Comparison of ENCODE assay signal across 14 cellular contexts in genomic region chr19:27971071-27971470, GRCh38.
DNase-seq lines count a peak whose midpoint lies in the region; ATAC-seq and TF ChIP-seq lines count a peak whose summit lies in the region.
"Had no signal": no experiment of that assay in that cellular context is flagged by ENCODE, and none has a peak within 500 bp of the region (broad histone marks: within the 10 kb centered on the region; RNA-seq: fewer than 3 reads in every experiment).

No MANE protein-coding gene starts in this region.

- H3K4me2 ChIP-seq in Karpas-422 (ENCODE audit: low read depth, low read length, poor library complexity, severe bottlenecking): no peak overlapping the region

- H3K36me3 ChIP-seq in brain microvascular endothelial cell (replicated peaks): no peaks in the 10 kb centered on the region
- no peaks in the 10 kb centered on the region for H3K36me3 ChIP-seq in kidney epithelial cell (ENCODE audit: control insufficient read depth, insufficient read depth, low read length)
- no peaks in the 10 kb centered on the region for H3K36me3 ChIP-seq in Karpas-422 (ENCODE audit: insufficient read depth, low read length)
- H3K36me3 ChIP-seq: uterus had no signal

- H3K27me3 Mint-ChIP-seq in HFFc6 (ENCODE audit: insufficient read depth): no peaks in the 10 kb centered on the region
- H3K27me3 Mint-ChIP-seq in activated T-cell treated with anti-CD3 and anti-CD28 coated beads, Interleukin-2, amount 50 U/mL, for 72 hours (ENCODE audit: low read depth): no peaks in the 10 kb centered on the region
- H3K27me3 Mint-ChIP-seq: brain had no signal

- TF ChIP-seq CTCF in HFFc6 (IDR thresholded peaks at IDR 0.05) (no peak), brain microvascular endothelial cell (IDR thresholded peaks at IDR 0.05; ENCODE audit: low read depth, low read length, missing control alignments) (no peak), kidney epithelial cell (IDR thresholded peaks at IDR 0.05; ENCODE audit: insufficient read depth, low read length, poor library complexity, severe bottlenecking) (peak; percentile 23)

- H2AFZ ChIP-seq in Karpas-422 (ENCODE audit: low read length): no peak overlapping the region

- no peaks in the 10 kb centered on the region for H3K79me2 ChIP-seq in Karpas-422 (ENCODE audit: low read length)

- no peak for ATAC-seq in GM21390 (IDR thresholded peaks at IDR 0.05; ENCODE audit: unreplicated experiment)
- no peak for ATAC-seq in activated T-cell treated with anti-CD3 and anti-CD28 coated beads, Interleukin-2, amount 50 U/mL, for 72 hours (replicated peaks in 1 of 2)

- H3K4me1 Mint-ChIP-seq in HFFc6 (ENCODE audit: low read depth): peaks cover 11% of the 10 kb centered on the region; the same call in 1 of the 2 replicates
- H3K4me1 Mint-ChIP-seq in activated T-cell treated with anti-CD3 and anti-CD28 coated beads, Interleukin-2, amount 50 U/mL, for 72 hours (ENCODE audit: low read depth): no peaks in the 10 kb centered on the region

- no peaks in the 10 kb centered on the region for H3K9me3 ChIP-seq in Karpas-422 (ENCODE audit: low read length)
- H3K9me3 ChIP-seq: uterus had no signal

- H4K20me1 ChIP-seq in Karpas-422 (ENCODE audit: insufficient read depth, low read depth, low read length): no peaks in the 10 kb centered on the region

- H3K9me2 ChIP-seq in Karpas-422 (replicated peaks; ENCODE audit: insufficient read depth, low read length): no peaks in the 10 kb centered on the region

- peak; percentile 86 for DNase-seq in ACHN
- DNase-seq in HFFc6: peak; percentile 9
- DNase-seq in brain microvascular endothelial cell: peak; percentile 63
- DNase-seq in kidney epithelial cell (ENCODE audit: low read depth): peak; percentile 84
- DNase-seq in SIG-M5 (lab: John Stamatoyannopoulos, UW): no peak
- no peak for DNase-seq in activated T-cell treated with anti-CD3 and anti-CD28 coated beads, Interleukin-2, amount 50 U/mL, for 72 hours
- DNase-seq in Karpas-422: no peak
- DNase-seq: activated CD4-positive, CD25-positive, alpha-beta regulatory T cell treated with anti-CD3 and anti-CD28 coated beads, Interleukin-2, amount 50 U/mL, for 72 hours; activated T-cell treated with anti-CD3 and anti-CD28 coated beads, Interleukin-2, amount 50 U/mL, for 24 hours; midbrain; NCI-H2081; uterus had no signal

- H3K4me3 ChIP-seq in brain microvascular endothelial cell (ENCODE audit: low read depth, low read length): no peak overlapping the region
- H3K4me3 ChIP-seq in kidney epithelial cell (ENCODE audit: low read depth, low read length): no peak overlapping the region
- H3K4me3 ChIP-seq in Karpas-422 (ENCODE audit: low read length): no peak overlapping the region
- H3K4me3 ChIP-seq: uterus had no signal

- no peaks in the 10 kb centered on the region for H3K9me3 Mint-ChIP-seq in HFFc6
- H3K9me3 Mint-ChIP-seq in activated T-cell treated with anti-CD3 and anti-CD28 coated beads, Interleukin-2, amount 50 U/mL, for 72 hours: peaks cover 0 to 2% of the 10 kb centered on the region in 2 donors
- H3K9me3 Mint-ChIP-seq: activated T-cell treated with anti-CD3 and anti-CD28 coated beads, Interleukin-2, amount 50 U/mL, for 24 hours; brain had no signal

- no peaks in the 10 kb centered on the region for H3K36me3 Mint-ChIP-seq in HFFc6 (ENCODE audit: low read depth)
- H3K36me3 Mint-ChIP-seq in activated T-cell treated with anti-CD3 and anti-CD28 coated beads, Interleukin-2, amount 50 U/mL, for 72 hours (ENCODE audit: insufficient read depth in 2 of 2): no peaks in the 10 kb centered on the region
- H3K36me3 Mint-ChIP-seq: brain had no signal

- no peak overlapping the region for H3K27ac Mint-ChIP-seq in HFFc6
- no peak overlapping the region for H3K27ac Mint-ChIP-seq in activated T-cell treated with anti-CD3 and anti-CD28 coated beads, Interleukin-2, amount 50 U/mL, for 72 hours
- H3K27ac Mint-ChIP-seq: activated T-cell treated with anti-CD3 and anti-CD28 coated beads, Interleukin-2, amount 50 U/mL, for 24 hours had no signal

- H3K27ac ChIP-seq in brain microvascular endothelial cell (no peak overlapping the region), Karpas-422 (ENCODE audit: low read length) (no peak overlapping the region)
- H3K27ac ChIP-seq: uterus had no signal

- no peak overlapping the region for H3K9ac ChIP-seq in Karpas-422 (ENCODE audit: low read length)

- in situ Hi-C loops in ACHN (cut with HindIII; ENCODE audit: low pct_ligation_motif_present, low pct_unique_long_range_greater_than_20kb, low sequenced_read_pairs) (no loop called here), brain microvascular endothelial cell (cut with HindIII; ENCODE audit: low pct_ligation_motif_present, low sequenced_read_pairs) (no loop called here)

- H3K4me3 Mint-ChIP-seq in HFFc6: no peak overlapping the region
- H3K4me3 Mint-ChIP-seq in activated T-cell treated with anti-CD3 and anti-CD28 coated beads, Interleukin-2, amount 50 U/mL, for 72 hours: no peak overlapping the region
- H3K4me3 Mint-ChIP-seq: activated T-cell treated with anti-CD3 and anti-CD28 coated beads, Interleukin-2, amount 50 U/mL, for 24 hours; brain had no signal

- no peaks in the 10 kb centered on the region for H3K4me1 ChIP-seq in Karpas-422 (ENCODE audit: low read length)
- H3K4me1 ChIP-seq: uterus had no signal

- H3K27me3 ChIP-seq in brain microvascular endothelial cell (replicated peaks) (no peaks in the 10 kb centered on the region), kidney epithelial cell (ENCODE audit: control insufficient read depth, insufficient read depth, low read length) (no peaks in the 10 kb centered on the region), Karpas-422 (ENCODE audit: low read length) (no peaks in the 10 kb centered on the region)
- H3K27me3 ChIP-seq: uterus had no signal

Comparison
In these comparisons a context has a peak if more than half of its experiments do, and no peak if none do; other contexts are left out.
1. DNase-seq: peak in ACHN (single experiment), HFFc6 (single experiment), brain microvascular endothelial cell (single experiment) and kidney epithelial cell (single experiment); none in SIG-M5 (single experiment), activated T-cell treated with anti-CD3 and anti-CD28 coated beads, Interleukin-2, amount 50 U/mL, for 72 hours (0 of 2) and Karpas-422 (single experiment).